In genomic region chr1:39892611-39893595, GRCh38 we compare ENCODE assay signal across 8 cellular contexts. TPM values are rescaled to one million over a fixed set of nuclear protein-coding genes. Genes with fewer than 3 reads are reported as not detected.
DNase-seq lines count a peak whose midpoint lies in the region; ATAC-seq and TF ChIP-seq lines count a peak whose summit lies in the region.

No MANE protein-coding gene starts in this region.

- H3K4me1 ChIP-seq in ACC112 (ENCODE audit: control insufficient read depth, insufficient read depth, low read length, unreplicated experiment) (peaks cover 16% of the 10 kb centered on the region), SJSA1 (replicated peaks) (peaks cover 54% of the 10 kb centered on the region), hepatocyte (ENCODE audit: insufficient read depth) (peaks cover 11% of the 10 kb centered on the region)

- peak overlapping the region; percentile 6 for H3K4me2 ChIP-seq in hepatocyte

- no peaks in the 10 kb centered on the region for H4K20me1 ChIP-seq in hepatocyte (ENCODE audit: insufficient read depth, poor library complexity, severe bottlenecking)

- TF ChIP-seq CTCF in hepatocyte (IDR thresholded peaks at IDR 0.05; ENCODE audit: poor library complexity) = no peak

- H2AFZ ChIP-seq in ACC112 (ENCODE audit: low read length, unreplicated experiment) (peak overlapping the region; percentile 62), hepatocyte (no peak overlapping the region)

- H3K36me3 ChIP-seq in ACC112 (ENCODE audit: insufficient read depth, low read length) = no peaks in the 10 kb centered on the region
- H3K36me3 ChIP-seq in SJSA1 = no peaks in the 10 kb centered on the region
- no peaks in the 10 kb centered on the region for H3K36me3 ChIP-seq in hepatocyte (replicated peaks; ENCODE audit: insufficient read depth, low read depth)

- 10% methylated on average over 6 of the region's 6 CpGs for WGBS in hepatocyte (ENCODE audit: low lambda C conversion rate, missing lambda C conversion rate)

- no peak overlapping the region for H3K27ac ChIP-seq in ACC112 (ENCODE audit: low read depth, low read length)
- peak overlapping the region; percentile 78 for H3K27ac ChIP-seq in SJSA1
- H3K27ac ChIP-seq in hepatocyte = peak overlapping the region; percentile 53

- H3K79me2 ChIP-seq in ACC112 (ENCODE audit: control insufficient read depth, insufficient read depth, low read length, unreplicated experiment) = no peaks in the 10 kb centered on the region
- H3K79me2 ChIP-seq in hepatocyte = no peaks in the 10 kb centered on the region

- ATAC-seq in GM19324 (IDR thresholded peaks at IDR 0.05; ENCODE audit: low FRiP score, unreplicated experiment) = no peak
- no peak for ATAC-seq in GM21825 (IDR thresholded peaks at IDR 0.05; ENCODE audit: unreplicated experiment)

- H3K27me3 ChIP-seq in ACC112 (ENCODE audit: insufficient read depth, low read length) (peaks cover 16% of the 10 kb centered on the region), SJSA1 (replicated peaks) (no peaks in the 10 kb centered on the region), hepatocyte (no peaks in the 10 kb centered on the region)

- H3K4me3 ChIP-seq in ACC112 (ENCODE audit: low read depth, low read length) = 0 out of 2 replicates have a peak overlapping the region, but pooled peaks have one; percentile 43
- no peak overlapping the region for H3K4me3 ChIP-seq in SJSA1
- no peak overlapping the region for H3K4me3 ChIP-seq in hepatocyte

- DNase-seq in HS-27A (ENCODE audit: low read depth) = peak; percentile 69
- DNase-seq in SJSA1 (ENCODE audit: low read depth in 1 of 2, low spot score in 2 of 2) = peak; percentile 85 to 87
- peak; percentile 52 for DNase-seq in hepatocyte (ENCODE audit: low spot score)
- no peak for DNase-seq in stimulated activated CD4-positive, alpha-beta T cell treated with anti-CD3 and anti-CD28 coated beads, Interleukin-4, amount 100 ng/mL, for 1 hour
- DNase-seq in NCI-H1694 treated with DMSO at 0.1 percent for 48 hours (lab: John Stamatoyannopoulos, UW) = no peak

- no peaks in the 10 kb centered on the region for H3K9me3 ChIP-seq in SJSA1 (replicated peaks)
- no peaks in the 10 kb centered on the region for H3K9me3 ChIP-seq in hepatocyte (ENCODE audit: low read depth)

- H3K9me2 ChIP-seq in hepatocyte (replicated peaks; ENCODE audit: insufficient read depth) = no peaks in the 10 kb centered on the region

RNA-seq across cellular contexts. Expression of gene MYCL, which starts 8.8 kb away (rescaled TPM):
- 5.3 and 8.1 TPM in 2 replicates for total RNA-seq in SJSA1 (2014; rRNA removed; shearing (Covaris generic))
- 6.3 and 10.6 TPM in 2 replicates for total RNA-seq in hepatocyte
- polyA plus RNA-seq in hepatocyte = 7.3 and 7.8 TPM in 2 replicates

RNA-seq across cellular contexts. Expression of gene TRIT1, which starts 9.6 kb away (rescaled TPM):
- 25.7 and 33.5 TPM in 2 replicates for total RNA-seq in SJSA1 (2014; rRNA removed; shearing (Covaris generic))
- 17.2 and 20.0 TPM in 2 replicates for total RNA-seq in hepatocyte
- polyA plus RNA-seq in hepatocyte = 16.6 and 19.7 TPM in 2 replicates

Comparison
In these comparisons a context has a peak if more than half of its experiments do, and no peak if none do; other contexts are left out.
1. DNase-seq: peak in HS-27A (single experiment), SJSA1 (2 of 2) and hepatocyte (single experiment); none in stimulated activated CD4-positive, alpha-beta T cell treated with anti-CD3 and anti-CD28 coated beads, Interleukin-4, amount 100 ng/mL, for 1 hour (single experiment) and NCI-H1694 treated with DMSO at 0.1 percent for 48 hours (single experiment).